27 cellular contexts compared by ENCODE assay signal in the genomic region with DNA sequence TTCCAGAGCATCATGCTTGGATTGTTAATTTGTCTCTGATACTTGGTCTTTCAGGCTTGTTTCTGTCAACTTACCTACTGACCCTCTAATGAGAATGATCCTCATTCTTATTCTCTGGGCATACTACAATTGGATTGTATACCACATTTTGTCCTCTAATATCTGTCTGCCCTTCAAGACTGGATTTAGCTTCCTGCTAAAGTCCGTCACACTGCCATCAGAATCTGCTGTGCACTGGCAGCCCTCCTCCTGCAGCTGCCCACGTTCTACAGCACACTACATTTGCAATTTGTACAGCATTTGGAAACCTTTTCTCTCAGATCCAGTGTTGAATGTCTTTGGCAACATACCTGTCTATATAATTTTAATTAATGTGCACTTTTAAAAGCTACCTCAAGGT.
"Had no signal": no experiment of that assay in that cellular context is flagged by ENCODE, and none has a peak within 500 bp of the region (broad histone marks: within the 10 kb centered on the region; RNA-seq: fewer than 3 reads in every experiment).

No MANE protein-coding gene starts in this region.

- DNase-seq: activated effector memory CD4-positive, alpha-beta T cell treated with anti-CD3 and anti-CD28 coated beads, Interleukin-2, amount 50 U/mL, for 16 hours; activated effector memory CD4-positive, alpha-beta T cell treated with Interleukin-2 at 50 U/mL for 16 hours; activated gamma-delta T cell; activated gamma-delta T cell treated with Interleukin-2 at 50 U/mL for 16 hours; activated naive CD4-positive, alpha-beta T cell; activated naive CD4-positive, alpha-beta T cell treated with anti-CD3 and anti-CD28 coated beads for 36 hours; activated naive CD4-positive, alpha-beta T cell treated with anti-CD3 and anti-CD28 coated beads, Interleukin-2, amount 10 ng/mL, durations not matched to agents 7 days and 5 days; activated naive CD4-positive, alpha-beta T cell treated with anti-CD3 and anti-CD28 coated beads, Interleukin-2, amount 50 U/mL, for 16 hours; activated naive CD4-positive, alpha-beta T cell treated with Interleukin-2 at 50 U/mL for 16 hours; activated naive CD8-positive, alpha-beta T cell treated with anti-CD3 and anti-CD28 coated beads for 36 hours; activated naive CD8-positive, alpha-beta T cell treated with anti-CD3 and anti-CD28 coated beads, Interleukin-2, amount 10 ng/mL, durations not matched to agents 7 days and 5 days; activated naive CD8-positive, alpha-beta T cell treated with anti-CD3 and anti-CD28 coated beads, Interleukin-2, amount 50 U/mL, for 24 hours; activated T-cell treated with anti-CD3 and anti-CD28 coated beads, Interleukin-2, amount 50 U/mL, for 4 hours; activated T-cell treated with anti-CD3 and anti-CD28 coated beads, Interleukin-2, amount 50 U/mL, for 48 hours; activated T-cell treated with anti-CD3 and anti-CD28 coated beads, Interleukin-2, amount 50 U/mL, for 72 hours; adrenal gland; amniotic stem cell; amygdala; anterior cingulate cortex; aorta; body of pancreas; brain microvascular endothelial cell; caudate nucleus; central memory CD4-positive, alpha-beta T cell; cerebellar nuclear complex had no signal

- FAIRE-seq: astrocyte, bronchial epithelial cell had no signal
